Comparison of ENCODE assay signal across 23 cellular contexts in genomic region chr17:1949754-1950153, GRCh38.
A peak's percentile ranks its signal among the peaks of the same experiment; 100 is the strongest.
DNase-seq lines count a peak whose midpoint lies in the region; ATAC-seq, FAIRE-seq and TF ChIP-seq lines count a peak whose summit lies in the region.
"Had no signal": no experiment of that assay in that cellular context is flagged by ENCODE, and none has a peak within 500 bp of the region (broad histone marks: within the 10 kb centered on the region; RNA-seq: fewer than 3 reads in every experiment).

No MANE protein-coding gene starts in this region.

- no peaks in the 10 kb centered on the region for H3K36me3 Mint-ChIP-seq in WTC11
- H3K36me3 Mint-ChIP-seq: CD4-positive, CD25-positive, alpha-beta regulatory T cell; CD8-positive, alpha-beta T cell had no signal

- H3K27me3 ChIP-seq in HepG2 (ENCODE audit: control insufficient read depth in 1 of 2, insufficient read depth in 2 of 2, low read length in 2 of 2) (0 out of 5 replicates have a peak, but pooled peaks cover 0 to 6% of the 10 kb centered on the region in 2 experiments), right lobe of liver (no peaks in the 10 kb centered on the region), osteoblast (ENCODE audit: insufficient read depth, low read length) (no peaks in the 10 kb centered on the region)
- H3K27me3 ChIP-seq: BE2C had no signal

- H4K20me1 ChIP-seq in HepG2 (ENCODE audit: insufficient read depth, low read length) (no peaks in the 10 kb centered on the region), osteoblast (ENCODE audit: insufficient read depth, low read length) (no peaks in the 10 kb centered on the region)

- H3K9ac ChIP-seq in HepG2 (ENCODE audit: insufficient read depth, low read depth, low read length), result no peak overlapping the region

- FAIRE-seq in HepG2 (lab: Jason Lieb, UNC), result no peak
- FAIRE-seq: A549, GM12878, H54 had no signal

- POLR2A ChIA-PET in HepG2 (lab: Yijun Ruan, JAX) (no interaction called here), WTC11 (lab: Charles Lee) (interaction anchor here (0.7 kb wide), 1 partner anchor 221 kb away, joined by 8 read pairs; no protein-coding TSS in a partner anchor)

- H3K27me3 Mint-ChIP-seq in WTC11 (ENCODE audit: low read depth), result peaks cover 20% of the 10 kb centered on the region
- H3K27me3 Mint-ChIP-seq: CD4-positive, CD25-positive, alpha-beta regulatory T cell had no signal

- H3K4me1 Mint-ChIP-seq in WTC11, result peaks cover 6% of the 10 kb centered on the region; the same call in 1 of the 2 replicates
- H3K4me1 Mint-ChIP-seq: CD4-positive, CD25-positive, alpha-beta regulatory T cell had no signal

- DNase-seq in HepG2 (ENCODE audit: low spot score) (no peak), right lobe of liver (no peak), WTC11 (ENCODE audit: low spot score) (no peak), osteoblast (ENCODE audit: insufficient read length, low spot score, missing footprints) (peak; percentile 25), SKM-1 treated with dmso at 0.1 percent for 144 hours (lab: John Stamatoyannopoulos, UW; ENCODE audit: unreplicated experiment) (no peak)
- DNase-seq: 8988T; ACHN; AML-193; BE2C; C1 segment of cervical spinal cord; Caco-2; CD4-positive, CD25-positive, alpha-beta regulatory T cell; CD8-positive, alpha-beta T cell; DMS153; DND-41; GDM1; GOT3 had no signal

- CTCF ChIA-PET in HepG2 (lab: Yijun Ruan, JAX; ENCODE audit: low intra/inter-chr PET ratio, low total read pairs), result no interaction called here
- CTCF ChIA-PET in WTC11 (lab: Charles Lee), result interaction anchor here (1.6 kb wide), 1 partner anchor 105 kb away, joined by 4 read pairs; the partner anchor contains the start of gene HIC1

- intact Hi-C loops in HepG2 (cut with micrococcal nuclease; ENCODE audit: unreplicated experiment) (loop anchor here (2.0 kb wide), 1 partner anchor 17 kb away; no protein-coding TSS in a partner anchor), right lobe of liver (cut with DNase I) (no loop called here)

- no peak for TF ChIP-seq RAD21 in HepG2 (CRISPR knock-in tag; IDR thresholded peaks at IDR 0.05)

- H3K9me3 Mint-ChIP-seq in WTC11, result no peaks in the 10 kb centered on the region
- H3K9me3 Mint-ChIP-seq: CD8-positive, alpha-beta T cell had no signal

- peaks cover 30% of the 10 kb centered on the region for H3K4me1 ChIP-seq in HepG2 (ENCODE audit: insufficient read depth, low read length)
- no peaks in the 10 kb centered on the region for H3K4me1 ChIP-seq in right lobe of liver
- H3K4me1 ChIP-seq in osteoblast (ENCODE audit: insufficient read depth, low read length), result no peaks in the 10 kb centered on the region
- H3K4me1 ChIP-seq: A549, HAP-1 had no signal

- H3K36me3 ChIP-seq in HepG2 (replicated peaks in 1 of 2; ENCODE audit: control insufficient read depth in 1 of 2, insufficient read depth in 2 of 2, low read length in 2 of 2) (no peaks in the 10 kb centered on the region), right lobe of liver (no peaks in the 10 kb centered on the region), osteoblast (ENCODE audit: insufficient read depth, low read length) (no peaks in the 10 kb centered on the region)
- H3K36me3 ChIP-seq: BE2C, HAP-1 had no signal

- no peak for ATAC-seq in HepG2
- no peak for ATAC-seq in right lobe of liver
- ATAC-seq in WTC11, result no peak
- no peak for ATAC-seq in activated CD4-positive, CD25-positive, alpha-beta regulatory T cell treated with anti-CD3 and anti-CD28 coated beads, Interleukin-2, amount 50 U/mL, for 24 hours
- ATAC-seq in GM19023 (IDR thresholded peaks at IDR 0.05; ENCODE audit: unreplicated experiment), result no peak
- ATAC-seq: A549; CD8-positive, alpha-beta T cell; GM12878 had no signal

- WGBS in HepG2 (ENCODE audit: low lambda C conversion rate), result 52% methylated on average over 5 of the region's 5 CpGs
- 84% methylated on average over 4 of the region's 5 CpGs for WGBS in right lobe of liver (ENCODE audit: insufficient coverage, low coverage, low lambda C conversion rate, missing lambda C conversion rate)

- H3K4me2 ChIP-seq in HepG2 (ENCODE audit: low read depth, low read length), result no peak overlapping the region
- H3K4me2 ChIP-seq in osteoblast (ENCODE audit: insufficient read depth, low read length), result no peak overlapping the region
- H3K4me2 ChIP-seq: A549 had no signal

- no peak for TF ChIP-seq EP300 in HepG2 (IDR thresholded peaks at IDR 0.05; ENCODE audit: low read depth in 2 of 2, low read length in 2 of 2)
- no peak for TF ChIP-seq EP300 in HepG2 (CRISPR knock-in tag; IDR thresholded peaks at IDR 0.05; ENCODE audit: borderline replicate concordance)

- H3K27ac Mint-ChIP-seq in WTC11, result no peak overlapping the region
- H3K27ac Mint-ChIP-seq: CD4-positive, CD25-positive, alpha-beta regulatory T cell; CD8-positive, alpha-beta T cell had no signal

- no peaks in the 10 kb centered on the region for H3K79me2 ChIP-seq in HepG2 (ENCODE audit: insufficient read depth, low read length)
- no peaks in the 10 kb centered on the region for H3K79me2 ChIP-seq in osteoblast (ENCODE audit: insufficient read depth, low read length)

- in situ Hi-C loops in HepG2 (cut with HindIII; ENCODE audit: extremely low pct_ligation_motif_present, low pct_unique_long_range_greater_than_20kb), result no loop called here

- no peak overlapping the region for H2AFZ ChIP-seq in HepG2 (ENCODE audit: low read length)
- H2AFZ ChIP-seq in osteoblast (ENCODE audit: low read length), result no peak overlapping the region

- no peak overlapping the region for H3K27ac ChIP-seq in HepG2 (ENCODE audit: extremely low read length, insufficient read depth, low read length)
- H3K27ac ChIP-seq in right lobe of liver, result no peak overlapping the region
- H3K27ac ChIP-seq in osteoblast (ENCODE audit: low read depth, low read length), result no peak overlapping the region
- H3K27ac ChIP-seq: A549 had no signal

- H3K4me3 Mint-ChIP-seq in WTC11, result no peak overlapping the region
- H3K4me3 Mint-ChIP-seq: CD4-positive, CD25-positive, alpha-beta regulatory T cell; CD8-positive, alpha-beta T cell had no signal

- no peak for TF ChIP-seq POLR2A in HepG2 (IDR thresholded peaks at IDR 0.05; ENCODE audit: insufficient read depth in 1 of 2, low read depth in 2 of 2, low read length in 2 of 2)
- no peak for TF ChIP-seq POLR2A in right lobe of liver (IDR thresholded peaks at IDR 0.05)

- TF ChIP-seq CTCF in HepG2 (CRISPR knock-in tag; IDR thresholded peaks at IDR 0.05) (no peak), right lobe of liver (IDR thresholded peaks at IDR 0.05) (no peak), WTC11 (IDR thresholded peaks at IDR 0.05) (no peak), osteoblast (IDR thresholded peaks at IDR 0.05; ENCODE audit: extremely low read depth, low read depth, low read length) (no peak)

- BruUV-seq in HepG2 (replicated peaks; lab: Mats Ljungman, UMichigan), result no TSS peak

- H3K9me3 ChIP-seq in HepG2 (ENCODE audit: low read length) (no peaks in the 10 kb centered on the region), right lobe of liver (no peaks in the 10 kb centered on the region), osteoblast (ENCODE audit: low read depth, low read length) (no peaks in the 10 kb centered on the region)
- H3K9me3 ChIP-seq: A549, BE2C, Caco-2, HAP-1 had no signal

- H3K4me3 ChIP-seq in HepG2 (replicated peaks in 1 of 3; ENCODE audit: insufficient read depth in 1 of 3, low read depth in 2 of 3, low read length in 3 of 3) (no peak overlapping the region), right lobe of liver (no peak overlapping the region), osteoblast (ENCODE audit: insufficient read depth, low read length) (no peak overlapping the region)
- H3K4me3 ChIP-seq: A549, GM12878, HAP-1 had no signal

TF ChIP-seq in HepG2, 621 proteins besides CTCF, POLR2A, EP300 and RAD21:
- no peak for TF ChIP-seq GLMP (CRISPR knock-in tag; IDR thresholded peaks at IDR 0.05; ENCODE audit: borderline replicate concordance)
- peak; percentile 48; the same call in 1 of the 2 replicates for TF ChIP-seq ZMYM3 (CRISPR knock-in tag; IDR thresholded peaks at IDR 0.05)

TF ChIP-seq in WTC11, 78 proteins besides CTCF, POLR2A, EP300 and RAD21:
- TF ChIP-seq NFYB (CRISPR knock-in tag; conservative IDR thresholded peaks at IDR 0.05; ENCODE audit: low read depth) (no peak), USF1 (CRISPR knock-in tag; IDR thresholded peaks at IDR 0.05) (no peak), GTF2I (CRISPR knock-in tag; conservative IDR thresholded peaks at IDR 0.05) (0 out of 2 replicates have a peak, but pooled peaks have one; percentile 21), ELF4 (CRISPR knock-in tag; IDR thresholded peaks at IDR 0.05; ENCODE audit: low read depth) (no peak)
